Comparison of ENCODE assay signal across 15 cellular contexts in genomic region chr21:34770581-34770980, GRCh38.
A peak's percentile ranks its signal among the peaks of the same experiment; 100 is the strongest.
DNase-seq lines count a peak whose midpoint lies in the region; ATAC-seq and TF ChIP-seq lines count a peak whose summit lies in the region.
"Had no signal": no experiment of that assay in that cellular context is flagged by ENCODE, and none has a peak within 500 bp of the region (broad histone marks: within the 10 kb centered on the region; RNA-seq: fewer than 3 reads in every experiment).

No MANE protein-coding gene starts in this region.

- intact Hi-C loops in esophagus muscularis mucosa (cut with DNase I), result no loop called here
- intact Hi-C loops in CD4-positive, alpha-beta T cell (cut with DNase I, micrococcal nuclease), result no loop called here
- intact Hi-C loops in thyroid gland (cut with DNase I), result no loop called here

- H3K4me1 Mint-ChIP-seq in CD4-positive, alpha-beta T cell (ENCODE audit: low read depth), result no peaks in the 10 kb centered on the region

- peaks cover 19% of the 10 kb centered on the region for H3K4me1 ChIP-seq in SJSA1 (replicated peaks)
- no peaks in the 10 kb centered on the region for H3K4me1 ChIP-seq in esophagus muscularis mucosa
- H3K4me1 ChIP-seq in thyroid gland, result no peaks in the 10 kb centered on the region

- H3K27me3 Mint-ChIP-seq in CD4-positive, alpha-beta T cell, result no peaks in the 10 kb centered on the region

- H3K36me3 ChIP-seq in SJSA1 (no peaks in the 10 kb centered on the region), esophagus muscularis mucosa (no peaks in the 10 kb centered on the region), thyroid gland (no peaks in the 10 kb centered on the region)

- no peak for ATAC-seq in CD4-positive, alpha-beta T cell (ENCODE audit: poor library complexity)

- TF ChIP-seq POLR2A in esophagus muscularis mucosa (IDR thresholded peaks at IDR 0.05; ENCODE audit: low read depth) (no peak), thyroid gland (IDR thresholded peaks at IDR 0.05) (no peak)

- H3K4me3 ChIP-seq in AG09309 (ENCODE audit: control insufficient read depth, low read depth, low read length), result no peak overlapping the region
- no peak overlapping the region for H3K4me3 ChIP-seq in SJSA1
- no peak overlapping the region for H3K4me3 ChIP-seq in esophagus muscularis mucosa
- H3K4me3 ChIP-seq in thyroid gland (replicated peaks in 1 of 3), result no peak overlapping the region

- no peak for TF ChIP-seq CTCF in AG09309 (IDR thresholded peaks at IDR 0.05; ENCODE audit: control insufficient read depth, insufficient read depth, low read depth, low read length, missing control alignments)
- no peak for TF ChIP-seq CTCF in esophagus muscularis mucosa (IDR thresholded peaks at IDR 0.05)
- TF ChIP-seq CTCF in CD4-positive, alpha-beta T cell (IDR thresholded peaks at IDR 0.05), result no peak
- no peak for TF ChIP-seq CTCF in thyroid gland (IDR thresholded peaks at IDR 0.05)

- H3K4me3 Mint-ChIP-seq in CD4-positive, alpha-beta T cell, result no peak overlapping the region

- H3K9me3 ChIP-seq in SJSA1 (replicated peaks), result no peaks in the 10 kb centered on the region
- H3K9me3 ChIP-seq in esophagus muscularis mucosa, result no peaks in the 10 kb centered on the region
- H3K9me3 ChIP-seq in CD4-positive, alpha-beta T cell (ENCODE audit: control insufficient read depth, low read length), result no peaks in the 10 kb centered on the region
- H3K9me3 ChIP-seq in thyroid gland, result no peaks in the 10 kb centered on the region

- H3K27me3 ChIP-seq in SJSA1 (replicated peaks), result no peaks in the 10 kb centered on the region
- H3K27me3 ChIP-seq in esophagus muscularis mucosa, result no peaks in the 10 kb centered on the region
- H3K27me3 ChIP-seq in CD4-positive, alpha-beta T cell (ENCODE audit: control insufficient read depth, insufficient read depth, low read length), result no peaks in the 10 kb centered on the region
- H3K27me3 ChIP-seq in thyroid gland, result no peaks in the 10 kb centered on the region

- H3K27ac ChIP-seq in SJSA1, result peak overlapping the region; percentile 86
- H3K27ac ChIP-seq in esophagus muscularis mucosa (replicated peaks in 1 of 4), result no peak overlapping the region
- no peak overlapping the region for H3K27ac ChIP-seq in CD4-positive, alpha-beta T cell (ENCODE audit: low read depth, low read length)
- no peak overlapping the region for H3K27ac ChIP-seq in thyroid gland

- H3K36me3 Mint-ChIP-seq in CD4-positive, alpha-beta T cell (ENCODE audit: low read depth), result no peaks in the 10 kb centered on the region

- no peak for TF ChIP-seq EP300 in esophagus muscularis mucosa (IDR thresholded peaks at IDR 0.05)

- CTCF ChIA-PET in CD4-positive, alpha-beta T cell (lab: Charles Lee), result no interaction called here

- 80% methylated on average over 4 of the region's 4 CpGs for WGBS in esophagus muscularis mucosa
- WGBS in thyroid gland, 2 donors, result 77 to 78% methylated on average over 4 of the region's 4 CpGs

- peak; percentile 29 for DNase-seq in AG09309 (ENCODE audit: low read depth)
- no peak for DNase-seq in SJSA1 (ENCODE audit: low read depth in 1 of 2, low spot score in 2 of 2)
- DNase-seq in esophagus muscularis mucosa (ENCODE audit: extremely low spot score), result peak; percentile 31
- DNase-seq in myocyte (ENCODE audit: low read depth), result peak; percentile 49
- no peak for DNase-seq in stimulated activated CD4-positive, alpha-beta T cell treated with anti-CD3 and anti-CD28 coated beads, Interleukin-4, amount 100 ng/mL, for 4 hours
- DNase-seq in CD4-positive, alpha-beta T cell, result no peak
- DNase-seq in thyroid gland, result no peak
- no peak for DNase-seq in central memory CD4-positive, alpha-beta T cell
- DNase-seq: C1 segment of cervical spinal cord, KG1, NCI-H1105 treated with DMSO at 0.1 percent for 48 hours, NCI-H1694, NCI-H345, NCI-H524 treated with DMSO at 0.1 percent for 48 hours, PC-3 had no signal

- POLR2A ChIA-PET in CD4-positive, alpha-beta T cell (lab: Charles Lee), result no interaction called here

- H3K27ac Mint-ChIP-seq in CD4-positive, alpha-beta T cell, result no peak overlapping the region

- no peaks in the 10 kb centered on the region for H3K9me3 Mint-ChIP-seq in CD4-positive, alpha-beta T cell

Comparison
In these comparisons a context has a peak if more than half of its experiments do, and no peak if none do; other contexts are left out.
1. DNase-seq: peak in AG09309 (single experiment), esophagus muscularis mucosa (single experiment) and myocyte (single experiment); none in SJSA1 (0 of 2), stimulated activated CD4-positive, alpha-beta T cell treated with anti-CD3 and anti-CD28 coated beads, Interleukin-4, amount 100 ng/mL, for 4 hours (0 of 2), CD4-positive, alpha-beta T cell (0 of 10), thyroid gland (0 of 2) and central memory CD4-positive, alpha-beta T cell (single experiment).